Comparison of ENCODE assay signal across 1 cellular context in the genomic region with DNA sequence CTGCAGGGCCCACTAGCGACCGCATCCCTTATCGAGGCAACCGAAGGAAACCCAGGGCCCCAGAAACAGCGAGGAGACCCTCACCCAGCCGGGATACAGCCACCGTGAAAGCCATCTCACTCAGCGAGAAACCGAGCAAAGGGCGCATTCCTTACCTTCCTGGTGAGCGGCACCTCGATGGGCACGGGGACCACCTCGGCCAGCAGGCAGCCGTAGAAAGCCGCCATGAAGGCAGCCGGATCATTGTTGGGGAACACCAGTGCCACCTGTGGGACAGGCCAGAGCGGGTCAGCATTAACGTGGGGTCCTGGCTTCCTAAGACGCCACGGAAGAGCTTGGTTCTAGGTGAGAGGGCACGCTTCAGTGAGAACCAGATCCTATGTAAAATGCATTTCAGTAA.
TF ChIP-seq lines count a peak whose summit lies in the region.

No MANE protein-coding gene starts in this region.

TF ChIP-seq in H1, 55 proteins besides CTCF, POLR2A, EP300 and RAD21 (continued from another document):
- TF ChIP-seq, protein P1, sequence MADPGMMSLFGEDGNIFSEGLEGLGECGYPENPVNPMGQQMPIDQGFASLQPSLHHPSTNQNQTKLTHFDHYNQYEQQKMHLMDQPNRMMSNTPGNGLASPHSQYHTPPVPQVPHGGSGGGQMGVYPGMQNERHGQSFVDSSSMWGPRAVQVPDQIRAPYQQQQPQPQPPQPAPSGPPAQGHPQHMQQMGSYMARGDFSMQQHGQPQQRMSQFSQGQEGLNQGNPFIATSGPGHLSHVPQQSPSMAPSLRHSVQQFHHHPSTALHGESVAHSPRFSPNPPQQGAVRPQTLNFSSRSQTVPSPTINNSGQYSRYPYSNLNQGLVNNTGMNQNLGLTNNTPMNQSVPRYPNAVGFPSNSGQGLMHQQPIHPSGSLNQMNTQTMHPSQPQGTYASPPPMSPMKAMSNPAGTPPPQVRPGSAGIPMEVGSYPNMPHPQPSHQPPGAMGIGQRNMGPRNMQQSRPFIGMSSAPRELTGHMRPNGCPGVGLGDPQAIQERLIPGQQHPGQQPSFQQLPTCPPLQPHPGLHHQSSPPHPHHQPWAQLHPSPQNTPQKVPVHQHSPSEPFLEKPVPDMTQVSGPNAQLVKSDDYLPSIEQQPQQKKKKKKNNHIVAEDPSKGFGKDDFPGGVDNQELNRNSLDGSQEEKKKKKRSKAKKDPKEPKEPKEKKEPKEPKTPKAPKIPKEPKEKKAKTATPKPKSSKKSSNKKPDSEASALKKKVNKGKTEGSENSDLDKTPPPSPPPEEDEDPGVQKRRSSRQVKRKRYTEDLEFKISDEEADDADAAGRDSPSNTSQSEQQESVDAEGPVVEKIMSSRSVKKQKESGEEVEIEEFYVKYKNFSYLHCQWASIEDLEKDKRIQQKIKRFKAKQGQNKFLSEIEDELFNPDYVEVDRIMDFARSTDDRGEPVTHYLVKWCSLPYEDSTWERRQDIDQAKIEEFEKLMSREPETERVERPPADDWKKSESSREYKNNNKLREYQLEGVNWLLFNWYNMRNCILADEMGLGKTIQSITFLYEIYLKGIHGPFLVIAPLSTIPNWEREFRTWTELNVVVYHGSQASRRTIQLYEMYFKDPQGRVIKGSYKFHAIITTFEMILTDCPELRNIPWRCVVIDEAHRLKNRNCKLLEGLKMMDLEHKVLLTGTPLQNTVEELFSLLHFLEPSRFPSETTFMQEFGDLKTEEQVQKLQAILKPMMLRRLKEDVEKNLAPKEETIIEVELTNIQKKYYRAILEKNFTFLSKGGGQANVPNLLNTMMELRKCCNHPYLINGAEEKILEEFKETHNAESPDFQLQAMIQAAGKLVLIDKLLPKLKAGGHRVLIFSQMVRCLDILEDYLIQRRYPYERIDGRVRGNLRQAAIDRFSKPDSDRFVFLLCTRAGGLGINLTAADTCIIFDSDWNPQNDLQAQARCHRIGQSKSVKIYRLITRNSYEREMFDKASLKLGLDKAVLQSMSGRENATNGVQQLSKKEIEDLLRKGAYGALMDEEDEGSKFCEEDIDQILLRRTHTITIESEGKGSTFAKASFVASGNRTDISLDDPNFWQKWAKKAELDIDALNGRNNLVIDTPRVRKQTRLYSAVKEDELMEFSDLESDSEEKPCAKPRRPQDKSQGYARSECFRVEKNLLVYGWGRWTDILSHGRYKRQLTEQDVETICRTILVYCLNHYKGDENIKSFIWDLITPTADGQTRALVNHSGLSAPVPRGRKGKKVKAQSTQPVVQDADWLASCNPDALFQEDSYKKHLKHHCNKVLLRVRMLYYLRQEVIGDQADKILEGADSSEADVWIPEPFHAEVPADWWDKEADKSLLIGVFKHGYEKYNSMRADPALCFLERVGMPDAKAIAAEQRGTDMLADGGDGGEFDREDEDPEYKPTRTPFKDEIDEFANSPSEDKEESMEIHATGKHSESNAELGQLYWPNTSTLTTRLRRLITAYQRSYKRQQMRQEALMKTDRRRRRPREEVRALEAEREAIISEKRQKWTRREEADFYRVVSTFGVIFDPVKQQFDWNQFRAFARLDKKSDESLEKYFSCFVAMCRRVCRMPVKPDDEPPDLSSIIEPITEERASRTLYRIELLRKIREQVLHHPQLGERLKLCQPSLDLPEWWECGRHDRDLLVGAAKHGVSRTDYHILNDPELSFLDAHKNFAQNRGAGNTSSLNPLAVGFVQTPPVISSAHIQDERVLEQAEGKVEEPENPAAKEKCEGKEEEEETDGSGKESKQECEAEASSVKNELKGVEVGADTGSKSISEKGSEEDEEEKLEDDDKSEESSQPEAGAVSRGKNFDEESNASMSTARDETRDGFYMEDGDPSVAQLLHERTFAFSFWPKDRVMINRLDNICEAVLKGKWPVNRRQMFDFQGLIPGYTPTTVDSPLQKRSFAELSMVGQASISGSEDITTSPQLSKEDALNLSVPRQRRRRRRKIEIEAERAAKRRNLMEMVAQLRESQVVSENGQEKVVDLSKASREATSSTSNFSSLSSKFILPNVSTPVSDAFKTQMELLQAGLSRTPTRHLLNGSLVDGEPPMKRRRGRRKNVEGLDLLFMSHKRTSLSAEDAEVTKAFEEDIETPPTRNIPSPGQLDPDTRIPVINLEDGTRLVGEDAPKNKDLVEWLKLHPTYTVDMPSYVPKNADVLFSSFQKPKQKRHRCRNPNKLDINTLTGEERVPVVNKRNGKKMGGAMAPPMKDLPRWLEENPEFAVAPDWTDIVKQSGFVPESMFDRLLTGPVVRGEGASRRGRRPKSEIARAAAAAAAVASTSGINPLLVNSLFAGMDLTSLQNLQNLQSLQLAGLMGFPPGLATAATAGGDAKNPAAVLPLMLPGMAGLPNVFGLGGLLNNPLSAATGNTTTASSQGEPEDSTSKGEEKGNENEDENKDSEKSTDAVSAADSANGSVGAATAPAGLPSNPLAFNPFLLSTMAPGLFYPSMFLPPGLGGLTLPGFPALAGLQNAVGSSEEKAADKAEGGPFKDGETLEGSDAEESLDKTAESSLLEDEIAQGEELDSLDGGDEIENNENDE (IDR thresholded peaks at IDR 0.05; ENCODE audit: insufficient replicate concordance, low read length), result no peak
- TF ChIP-seq RXRA (IDR thresholded peaks at IDR 0.05; ENCODE audit: insufficient read depth, low read depth, low read length) (no peak), SRF (IDR thresholded peaks at IDR 0.05; ENCODE audit: low read depth, low read length) (no peak), JUN (IDR thresholded peaks at IDR 0.05; ENCODE audit: low read depth, low read length) (no peak), POU5F1 (IDR thresholded peaks at IDR 0.05; ENCODE audit: low read depth, low read length) (no peak), YY1 (IDR thresholded peaks at IDR 0.05; ENCODE audit: low read depth, low read length) (no peak), TBP (IDR thresholded peaks at IDR 0.05; ENCODE audit: low read depth, low read length) (no peak), GABPA (IDR thresholded peaks at IDR 0.05; ENCODE audit: borderline replicate concordance, insufficient read depth, low read length) (no peak), BRCA1 (IDR thresholded peaks at IDR 0.05; ENCODE audit: low read depth, low read length) (no peak), KDM4A (IDR thresholded peaks at IDR 0.05; ENCODE audit: low read depth, low read length, severe bottlenecking) (no peak), JUND (IDR thresholded peaks at IDR 0.05; ENCODE audit: low read length) (no peak), CREB1 (IDR thresholded peaks at IDR 0.05) (no peak), SP2 (IDR thresholded peaks at IDR 0.05; ENCODE audit: low read length) (no peak)
- TF ChIP-seq, protein P2, sequence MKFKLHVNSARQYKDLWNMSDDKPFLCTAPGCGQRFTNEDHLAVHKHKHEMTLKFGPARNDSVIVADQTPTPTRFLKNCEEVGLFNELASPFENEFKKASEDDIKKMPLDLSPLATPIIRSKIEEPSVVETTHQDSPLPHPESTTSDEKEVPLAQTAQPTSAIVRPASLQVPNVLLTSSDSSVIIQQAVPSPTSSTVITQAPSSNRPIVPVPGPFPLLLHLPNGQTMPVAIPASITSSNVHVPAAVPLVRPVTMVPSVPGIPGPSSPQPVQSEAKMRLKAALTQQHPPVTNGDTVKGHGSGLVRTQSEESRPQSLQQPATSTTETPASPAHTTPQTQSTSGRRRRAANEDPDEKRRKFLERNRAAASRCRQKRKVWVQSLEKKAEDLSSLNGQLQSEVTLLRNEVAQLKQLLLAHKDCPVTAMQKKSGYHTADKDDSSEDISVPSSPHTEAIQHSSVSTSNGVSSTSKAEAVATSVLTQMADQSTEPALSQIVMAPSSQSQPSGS (IDR thresholded peaks at IDR 0.05; ENCODE audit: low read length), result no peak
